1 cellular context compared by ENCODE assay signal in genomic region chr6:63584566-63584965, GRCh38.
A peak's percentile ranks its signal among the peaks of the same experiment; 100 is the strongest.
TF ChIP-seq lines count a peak whose summit lies in the region.

No MANE protein-coding gene starts in this region.

TF ChIP-seq in GM12878, 131 proteins besides CTCF, POLR2A, EP300 and RAD21:
- TF ChIP-seq IKZF2 (IDR thresholded peaks at IDR 0.05) = no peak
- no peak for TF ChIP-seq CEBPZ (IDR thresholded peaks at IDR 0.05; ENCODE audit: low read depth, low read length)
- peak; percentile 27; the same call in 1 of the 2 replicates for TF ChIP-seq POLR2AphosphoS5 (IDR thresholded peaks at IDR 0.05; ENCODE audit: low read length)
